Comparison of ENCODE assay signal across 16 cellular contexts in the genomic region with DNA sequence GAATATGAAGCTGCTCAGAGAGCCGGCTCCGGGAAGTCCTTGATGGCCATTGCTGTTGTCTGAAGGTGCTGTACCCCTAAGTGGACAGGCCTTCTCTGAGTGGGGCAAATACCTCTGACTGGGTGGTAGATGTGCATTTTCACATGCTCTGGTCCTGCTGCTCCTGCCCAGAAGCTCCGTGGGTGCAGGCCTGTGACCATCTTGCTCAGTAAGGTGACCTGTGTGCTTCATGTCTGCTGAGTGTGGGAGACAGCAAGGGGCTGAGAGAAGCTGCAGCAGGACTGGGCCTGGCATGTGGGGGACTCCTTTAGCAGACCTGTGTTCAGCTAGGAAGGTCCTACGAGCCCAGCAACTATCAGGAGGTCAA. TPM values are rescaled to one million over a fixed set of nuclear protein-coding genes. Genes with fewer than 3 reads are reported as not detected.
DNase-seq lines count a peak whose midpoint lies in the region; ATAC-seq and TF ChIP-seq lines count a peak whose summit lies in the region.
"Had no signal": no experiment of that assay in that cellular context is flagged by ENCODE, and none has a peak within 500 bp of the region (broad histone marks: within the 10 kb centered on the region; RNA-seq: fewer than 3 reads in every experiment).

No MANE protein-coding gene starts in this region.

- H3K4me1 ChIP-seq in liver (ENCODE audit: control insufficient read depth in 4 of 4, insufficient read depth in 4 of 4, low read length in 3 of 4) (peaks cover 4 to 42% (median 35%) of the 10 kb centered on the region in 4 donors), gastrocnemius medialis (peaks cover 38 to 62% of the 10 kb centered on the region in 2 donors)
- H3K4me1 ChIP-seq: SJCRH30 had no signal

- TF ChIP-seq CTCF in NB4 (IDR thresholded peaks at IDR 0.05; ENCODE audit: low read depth, low read length) (no peak), liver (IDR thresholded peaks at IDR 0.05; ENCODE audit: low read depth, low read length, missing input control) (no peak), gastrocnemius medialis (IDR thresholded peaks at IDR 0.05 in 4 of 5, conservative IDR thresholded peaks at IDR 0.05 in 1 of 5) (no peak)

- ATAC-seq in gastrocnemius medialis (peak in 1 of 2 donors; percentile 14), GM18870 (IDR thresholded peaks at IDR 0.05; ENCODE audit: unreplicated experiment) (no peak), GM19351 (IDR thresholded peaks at IDR 0.05; ENCODE audit: unreplicated experiment) (no peak)
- ATAC-seq: activated T-helper 17 cell treated with anti-CD3 and anti-CD28 coated beads, Interleukin-2, amount 50 U/mL, for 72 hours; left lung; natural killer cell had no signal

- DNase-seq in NB4 (ENCODE audit: low read depth) (no peak), gastrocnemius medialis (no peak), NCI-H1694 treated with DMSO at 0.1 percent for 48 hours (lab: John Stamatoyannopoulos, UW) (no peak), erythroblast (lab: John Stamatoyannopoulos, UW) (no peak)
- DNase-seq: activated CD4-positive, alpha-beta T cell treated with anti-CD3 and anti-CD28 coated beads for 1 hour; amniotic stem cell; foreskin fibroblast; left lung; natural killer cell; NCI-H1694 had no signal

- WGBS in liver: 67% methylated on average over 4 of the region's 4 CpGs

- H3K9me3 ChIP-seq in liver (ENCODE audit: control insufficient read depth in 4 of 4, low read length in 3 of 4) (no peaks in the 10 kb centered on the region), gastrocnemius medialis (no peaks in the 10 kb centered on the region)
- H3K9me3 ChIP-seq: left lung, SJCRH30 had no signal

- H3K4me3 ChIP-seq in NB4 (ENCODE audit: low read depth, low read length) (peak overlapping the region; percentile 29), liver (ENCODE audit: low read depth in 1 of 3, low read length in 3 of 3) (no peak overlapping the region), gastrocnemius medialis (peak overlapping the region; percentile 32 to 49 (median 40))
- H3K4me3 ChIP-seq: left lung, SJCRH30 had no signal

- in situ Hi-C loops in gastrocnemius medialis (cut with MboI; ENCODE audit: low sequenced_read_pairs in 4 of 4): no loop called here

- no peak overlapping the region for H3K9ac ChIP-seq in liver (ENCODE audit: low read depth in 1 of 2, low read length in 2 of 2)

- intact Hi-C loops in gastrocnemius medialis (cut with DNase I; ENCODE audit: low total_unique reads): loop anchor here (1.0 to 10.0 kb wide), 3 partner anchors 85 to 196 kb away; partner anchors contain the start of genes B4GALT5 and SLC9A8

- peak overlapping the region; percentile 78 for H3K27ac ChIP-seq in cingulate gyrus (ENCODE audit: low read depth, low read length)
- peak overlapping the region; percentile 46 to 54 for H3K27ac ChIP-seq in liver (ENCODE audit: low read depth in 1 of 2, low read length in 2 of 2)
- peak overlapping the region; percentile 92 to 100 (median 97) for H3K27ac ChIP-seq in gastrocnemius medialis
- H3K27ac ChIP-seq: SJCRH30 had no signal

- no peaks in the 10 kb centered on the region for H3K27me3 ChIP-seq in liver (ENCODE audit: control insufficient read depth in 4 of 4, insufficient read depth in 4 of 4, low read length in 3 of 4)
- H3K27me3 ChIP-seq in gastrocnemius medialis: no peaks in the 10 kb centered on the region
- H3K27me3 ChIP-seq: left lung, SJCRH30 had no signal

- TF ChIP-seq POLR2A in NB4 (IDR thresholded peaks at IDR 0.05; ENCODE audit: extremely low read depth, insufficient read length) (no peak), gastrocnemius medialis (IDR thresholded peaks at IDR 0.05) (peak in 1 of 2 donors; percentile 6), erythroblast (IDR thresholded peaks at IDR 0.05; ENCODE audit: low read length) (no peak)

- no peak for TF ChIP-seq RAD21 in liver (IDR thresholded peaks at IDR 0.05)

- H3K36me3 ChIP-seq in liver (ENCODE audit: control insufficient read depth in 4 of 4, insufficient read depth in 3 of 4, low read depth in 1 of 4, low read length in 3 of 4) (peaks cover 5 to 23% (median 9%) of the 10 kb centered on the region in 4 donors), gastrocnemius medialis (peaks cover 0 to 28% of the 10 kb centered on the region in 2 donors)

TF ChIP-seq in liver, 16 proteins besides CTCF, POLR2A, EP300 and RAD21:
- TF ChIP-seq, protein P1, sequence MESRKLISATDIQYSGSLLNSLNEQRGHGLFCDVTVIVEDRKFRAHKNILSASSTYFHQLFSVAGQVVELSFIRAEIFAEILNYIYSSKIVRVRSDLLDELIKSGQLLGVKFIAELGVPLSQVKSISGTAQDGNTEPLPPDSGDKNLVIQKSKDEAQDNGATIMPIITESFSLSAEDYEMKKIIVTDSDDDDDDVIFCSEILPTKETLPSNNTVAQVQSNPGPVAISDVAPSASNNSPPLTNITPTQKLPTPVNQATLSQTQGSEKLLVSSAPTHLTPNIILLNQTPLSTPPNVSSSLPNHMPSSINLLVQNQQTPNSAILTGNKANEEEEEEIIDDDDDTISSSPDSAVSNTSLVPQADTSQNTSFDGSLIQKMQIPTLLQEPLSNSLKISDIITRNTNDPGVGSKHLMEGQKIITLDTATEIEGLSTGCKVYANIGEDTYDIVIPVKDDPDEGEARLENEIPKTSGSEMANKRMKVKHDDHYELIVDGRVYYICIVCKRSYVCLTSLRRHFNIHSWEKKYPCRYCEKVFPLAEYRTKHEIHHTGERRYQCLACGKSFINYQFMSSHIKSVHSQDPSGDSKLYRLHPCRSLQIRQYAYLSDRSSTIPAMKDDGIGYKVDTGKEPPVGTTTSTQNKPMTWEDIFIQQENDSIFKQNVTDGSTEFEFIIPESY (IDR thresholded peaks at IDR 0.05): no peak
- TF ChIP-seq FOXA2 (IDR thresholded peaks at IDR 0.05) (no peak), NR2F2 (IDR thresholded peaks at IDR 0.05) (no peak), REST (IDR thresholded peaks at IDR 0.05) (no peak), RXRA (IDR thresholded peaks at IDR 0.05) (no peak)
- TF ChIP-seq, protein P2, sequence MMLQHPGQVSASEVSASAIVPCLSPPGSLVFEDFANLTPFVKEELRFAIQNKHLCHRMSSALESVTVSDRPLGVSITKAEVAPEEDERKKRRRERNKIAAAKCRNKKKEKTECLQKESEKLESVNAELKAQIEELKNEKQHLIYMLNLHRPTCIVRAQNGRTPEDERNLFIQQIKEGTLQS (IDR thresholded peaks at IDR 0.05): no peak

RNA-seq across cellular contexts. Expression of gene SPATA2, which starts 5.0 kb away (rescaled TPM):
- total RNA-seq in liver (1 to 10 TPM; 1.3 to 1.5 TPM), gastrocnemius medialis (10 to 100 TPM in 2 of 4 donors, 1 to 10 TPM in 2; 7.7 to 10.7 (median 9.7) TPM)
- 1 to 10 TPM; 1.2 to 3.4 TPM for polyA plus RNA-seq in liver

RNA-seq across cellular contexts. Expression of gene RNF114, which starts 25.9 kb away (rescaled TPM):
- total RNA-seq in liver (10 to 100 TPM; 30.9 to 87.9 TPM), gastrocnemius medialis (100 to 1,000 TPM; 133 to 216 (median 172) TPM)
- 10 to 100 TPM; 33.8 to 48.0 TPM for polyA plus RNA-seq in liver

Comparison
In these comparisons a context has a peak if more than half of its experiments do, and no peak if none do; other contexts are left out.
1. H3K4me3 ChIP-seq: peak in NB4 (single experiment) and gastrocnemius medialis (4 of 4); none in liver (0 of 3).
2. Peak in every context shown above with its lines, with median percentiles within 50 percentile points of each other: H3K27ac ChIP-seq.